In the genomic region with DNA sequence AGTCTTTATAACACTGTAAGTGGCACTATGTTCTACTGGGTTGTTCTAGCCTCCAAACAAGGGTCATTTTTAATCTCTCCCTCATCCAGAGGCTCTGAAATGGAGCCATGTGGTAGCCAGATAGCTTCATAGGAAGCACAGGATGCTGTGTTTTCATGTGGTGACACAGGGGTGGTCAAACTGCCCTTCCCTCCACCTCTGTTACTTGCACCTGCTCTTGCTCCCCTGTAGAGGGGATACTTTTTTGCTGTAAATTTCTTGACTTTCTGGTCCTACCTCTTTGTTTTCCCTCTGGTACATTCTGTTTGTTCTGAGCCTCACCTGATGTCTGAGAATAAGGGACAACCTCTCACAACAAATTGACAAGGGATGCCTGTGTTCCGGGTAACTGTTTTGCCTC, we compare ENCODE assay signal across 1 cellular context.
TF ChIP-seq lines count a peak whose summit lies in the region.

No MANE protein-coding gene starts in this region.

TF ChIP-seq in neural cell, 6 proteins besides CTCF, POLR2A, EP300 and RAD21 (continued from another document):
- no peak for TF ChIP-seq SMC3 (conservative IDR thresholded peaks at IDR 0.05; ENCODE audit: poor library complexity)
